Comparison of ENCODE assay signal across 8 cellular contexts in the genomic region with DNA sequence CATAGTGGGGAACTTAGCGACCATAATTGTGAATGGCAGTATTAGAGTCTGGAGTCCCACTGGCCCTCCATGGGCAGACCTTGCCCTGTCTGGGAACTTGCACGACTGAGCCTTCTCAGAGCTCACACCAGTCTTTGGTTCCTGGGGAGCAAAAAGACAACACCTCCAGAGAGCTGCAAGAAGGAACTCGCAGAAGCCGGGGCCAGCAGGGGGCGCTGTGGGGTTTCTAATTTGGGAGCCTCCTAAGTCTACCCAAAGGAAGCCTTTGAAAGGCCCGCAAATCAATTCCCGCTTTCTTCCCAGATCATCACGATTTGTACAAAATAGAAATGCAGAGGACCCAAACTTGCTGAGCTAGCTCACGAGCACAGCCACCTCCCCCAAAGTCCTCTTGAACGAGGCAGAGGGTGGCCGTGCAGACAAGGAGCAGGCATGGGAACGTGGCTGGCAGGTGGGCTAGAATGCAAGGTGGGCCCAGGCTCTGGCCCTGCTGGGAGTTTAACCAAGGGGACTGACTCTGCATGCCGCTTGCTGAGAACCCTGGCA. TPM values are rescaled to one million over a fixed set of nuclear protein-coding genes. Genes with fewer than 3 reads are reported as not detected.
A peak's percentile ranks its signal among the peaks of the same experiment; 100 is the strongest.
DNase-seq lines count a peak whose midpoint lies in the region; ATAC-seq and TF ChIP-seq lines count a peak whose summit lies in the region.

No MANE protein-coding gene starts in this region.

- H3K27ac ChIP-seq in RWPE1 (no peak overlapping the region), trophoblast cell (ENCODE audit: low read depth, low read length) (no peak overlapping the region), upper lobe of left lung (no peak overlapping the region)

- no peaks in the 10 kb centered on the region for H3K4me1 ChIP-seq in trophoblast cell (ENCODE audit: control insufficient read depth in 1 of 2, insufficient read depth in 2 of 2, low read length in 2 of 2)
- H3K4me1 ChIP-seq in upper lobe of left lung, result no peaks in the 10 kb centered on the region

- H3K36me3 ChIP-seq in trophoblast cell (ENCODE audit: control insufficient read depth in 1 of 2, insufficient read depth in 2 of 2, low read length in 2 of 2) (no peaks in the 10 kb centered on the region), upper lobe of left lung (no peaks in the 10 kb centered on the region)

- WGBS in trophoblast cell (ENCODE audit: extremely low coverage, insufficient coverage, insufficient read length), result no CpG with 5 or more reads among the region's 13 CpGs
- 12 to 14% methylated on average over 12 to 13 of the region's 13 CpGs for WGBS in upper lobe of left lung, 2 donors

- no peak overlapping the region for H3K4ac ChIP-seq in trophoblast cell (ENCODE audit: low read depth, low read length)

- TF ChIP-seq CTCF in LNCaP clone FGC (IDR thresholded peaks at IDR 0.05; ENCODE audit: control insufficient read depth, extremely low read depth, insufficient read depth), result peak; percentile 69
- TF ChIP-seq CTCF in RWPE1 (conservative IDR thresholded peaks at IDR 0.05; ENCODE audit: low read depth), result peak; percentile 62
- peak; percentile 26 to 73 (median 50) for TF ChIP-seq CTCF in upper lobe of left lung (IDR thresholded peaks at IDR 0.05)

- POLR2A ChIA-PET in RWPE1 (lab: Yijun Ruan, JAX; ENCODE audit: low non-redundant PET), result interaction anchor here (0.6 kb wide), 1 partner anchor 37 kb away, joined by 5 read pairs; no protein-coding TSS in a partner anchor

- no peaks in the 10 kb centered on the region for H3K79me2 ChIP-seq in trophoblast cell (ENCODE audit: control insufficient read depth, insufficient read depth, low read length, poor library complexity)

- H2BK12ac ChIP-seq in trophoblast cell (ENCODE audit: low read length), result no peak overlapping the region

- no peak overlapping the region for H3K23ac ChIP-seq in trophoblast cell (ENCODE audit: low read length)

- no peak overlapping the region for H4K91ac ChIP-seq in trophoblast cell (ENCODE audit: low read depth, low read length)

- H3K9me3 ChIP-seq in trophoblast cell (ENCODE audit: insufficient read depth, low read depth, low read length) (no peaks in the 10 kb centered on the region), upper lobe of left lung (no peaks in the 10 kb centered on the region)

- no peak overlapping the region for H2BK120ac ChIP-seq in trophoblast cell (ENCODE audit: insufficient read depth, low read length, poor library complexity)

- intact Hi-C loops in Right ventricle myocardium inferior (cut with DNase I), result loop anchor here (2.0 to 10.0 kb wide), 3 partner anchors 128 to 600 kb away; a partner anchor contains a TSS

- no peak for TF ChIP-seq POLR2A in upper lobe of left lung (IDR thresholded peaks at IDR 0.05)

- H2AK5ac ChIP-seq in trophoblast cell (ENCODE audit: low read length), result no peak overlapping the region

- no peak overlapping the region for H3K9ac ChIP-seq in trophoblast cell (ENCODE audit: low read length)

- CTCF ChIA-PET in RWPE1 (lab: Yijun Ruan, JAX), result interaction anchor here (0.5 to 1.9 kb wide), 22 partner anchors 10 to 715 kb away, joined by 3 to 12 read pairs (median 3); no protein-coding TSS in a partner anchor

- ATAC-seq in Right ventricle myocardium inferior (peak; percentile 42), upper lobe of left lung (ENCODE audit: low FRiP score in 2 of 2) (peak; percentile 36 to 58), HG03432 (IDR thresholded peaks at IDR 0.05; ENCODE audit: unreplicated experiment) (no peak)

- no peak overlapping the region for H3K4me2 ChIP-seq in trophoblast cell (ENCODE audit: low read length)

- no peak overlapping the region for H3K18ac ChIP-seq in trophoblast cell (ENCODE audit: low read length)

- DNase-seq in DMS79 treated with DMSO at 0.1 percent for 48 hours (lab: John Stamatoyannopoulos, UW), result peak; percentile 75
- peak; percentile 18 for DNase-seq in LNCaP clone FGC (ENCODE audit: low read depth)
- peak; percentile 40 for DNase-seq in RWPE1 (ENCODE audit: low spot score)
- peak; percentile 68 for DNase-seq in activated gamma-delta T cell treated with Interleukin-2 at 50 U/mL for 16 hours
- DNase-seq in Right ventricle myocardium inferior (ENCODE audit: missing footprints), result peak; percentile 86
- DNase-seq in trophoblast cell, result peak; percentile 63 to 73
- DNase-seq in upper lobe of left lung, result peak; percentile 67 to 93

- no peaks in the 10 kb centered on the region for H3K79me1 ChIP-seq in trophoblast cell (ENCODE audit: low read length)

- H3K27me3 ChIP-seq in trophoblast cell (ENCODE audit: insufficient read depth, low read length), result no peaks in the 10 kb centered on the region
- H3K27me3 ChIP-seq in upper lobe of left lung, result no peaks in the 10 kb centered on the region

- H4K12ac ChIP-seq in trophoblast cell (ENCODE audit: low read depth, low read length), result no peak overlapping the region

- H4K8ac ChIP-seq in trophoblast cell (ENCODE audit: low read depth, low read length), result no peak overlapping the region

- H3K14ac ChIP-seq in trophoblast cell (ENCODE audit: low read length), result no peak overlapping the region

- no peak for TF ChIP-seq EP300 in upper lobe of left lung (IDR thresholded peaks at IDR 0.05)

- no peak overlapping the region for H2BK5ac ChIP-seq in trophoblast cell (ENCODE audit: low read depth, low read length, poor library complexity)

- no peak overlapping the region for H2AFZ ChIP-seq in trophoblast cell (ENCODE audit: insufficient read depth, low read length, poor library complexity)

- H3K4me3 ChIP-seq in LNCaP clone FGC (ENCODE audit: low read depth, low read length), result no peak overlapping the region
- no peak overlapping the region for H3K4me3 ChIP-seq in trophoblast cell (ENCODE audit: low read depth, low read length)
- H3K4me3 ChIP-seq in upper lobe of left lung, result no peak overlapping the region

RNA-seq across cellular contexts. Expression of a gene that starts 46.3 kb away (rescaled TPM):
- total RNA-seq in Right ventricle myocardium inferior, result 35.2 TPM
- 16.7 and 17.5 TPM in 2 replicates for polyA plus RNA-seq in trophoblast cell (2013)
- 100 to 1,000 TPM in 1 of 6 donors, 10 to 100 TPM in 5; 38.2 to 122 (median 59.0) TPM for total RNA-seq in upper lobe of left lung

Comparison
In these comparisons a context has a peak if more than half of its experiments do, and no peak if none do; other contexts are left out.
1. DNase-seq: peak in every context shown above with its lines; median percentile 86 in Right ventricle myocardium inferior; 80 in upper lobe of left lung; 75 in DMS79 treated with DMSO at 0.1 percent for 48 hours; 68 in activated gamma-delta T cell treated with Interleukin-2 at 50 U/mL for 16 hours; 68 in trophoblast cell; 40 in RWPE1; 18 in LNCaP clone FGC.